In genomic region chr22:31020334-31020733, GRCh38 we compare ENCODE assay signal across 1 cellular context.
A peak's percentile ranks its signal among the peaks of the same experiment; 100 is the strongest.
TF ChIP-seq lines count a peak whose summit lies in the region.

No MANE protein-coding gene starts in this region.

TF ChIP-seq in H1, 55 proteins besides CTCF, POLR2A, EP300 and RAD21 (continued from another document):
- peak; percentile 63; the same call in 1 of the 2 replicates for TF ChIP-seq TCF12 (IDR thresholded peaks at IDR 0.05; ENCODE audit: low read depth, low read length)
